8 cellular contexts compared by ENCODE assay signal in genomic region chr4:70838400-70838971, GRCh38. TPM values are rescaled to one million over a fixed set of nuclear protein-coding genes. Genes with fewer than 3 reads are reported as not detected.
A peak's percentile ranks its signal among the peaks of the same experiment; 100 is the strongest.
DNase-seq lines count a peak whose midpoint lies in the region; TF ChIP-seq lines count a peak whose summit lies in the region.

No MANE protein-coding gene starts in this region.

- H3K36me3 Mint-ChIP-seq in activated CD4-positive, alpha-beta T cell treated with anti-CD3 and anti-CD28 coated beads, Interleukin-2, amount 10 ng/mL, durations not matched to agents 24 days and 14 days (ENCODE audit: low read depth), result peaks cover 30% of the 10 kb centered on the region

- H3K9ac ChIP-seq in SU-DHL-6 (ENCODE audit: low read length), result peak overlapping the region; percentile 75

- peak overlapping the region; percentile 82 for H3K4me2 ChIP-seq in SU-DHL-6 (ENCODE audit: low read depth, low read length, poor library complexity, severe bottlenecking)

- no peaks in the 10 kb centered on the region for H3K27me3 Mint-ChIP-seq in activated CD4-positive, alpha-beta T cell treated with anti-CD3 and anti-CD28 coated beads, Interleukin-2, amount 10 ng/mL, durations not matched to agents 24 days and 14 days

- H3K4me1 Mint-ChIP-seq in activated CD4-positive, alpha-beta T cell treated with anti-CD3 and anti-CD28 coated beads, Interleukin-2, amount 10 ng/mL, durations not matched to agents 24 days and 14 days, result peaks cover 32% of the 10 kb centered on the region

- H3K9me3 ChIP-seq in SU-DHL-6 (ENCODE audit: insufficient read depth, low read length), result no peaks in the 10 kb centered on the region

- H3K4me3 ChIP-seq in SU-DHL-6 (ENCODE audit: insufficient read depth, low read length, poor library complexity, severe bottlenecking), result peak overlapping the region; percentile 72

- H3K36me3 ChIP-seq in SU-DHL-6 (ENCODE audit: low read length), result no peaks in the 10 kb centered on the region

- intact Hi-C loops in activated CD4-positive, alpha-beta T cell treated with anti-CD3 and anti-CD28 coated beads, Interleukin-2, amount 10 ng/mL, durations not matched to agents 24 days and 14 days (cut with micrococcal nuclease), result loop anchor here (5.0 kb wide), 2 partner anchors 36 to 131 kb away; no protein-coding TSS in a partner anchor

- H3K27ac ChIP-seq in SU-DHL-6 (ENCODE audit: low read depth, low read length), result peak overlapping the region; percentile 73

- no peaks in the 10 kb centered on the region for H3K9me3 Mint-ChIP-seq in activated CD4-positive, alpha-beta T cell treated with anti-CD3 and anti-CD28 coated beads, Interleukin-2, amount 10 ng/mL, durations not matched to agents 24 days and 14 days

- no peaks in the 10 kb centered on the region for H3K27me3 ChIP-seq in SU-DHL-6 (ENCODE audit: low read length)

- no peak for TF ChIP-seq CTCF in SU-DHL-6 (IDR thresholded peaks at IDR 0.05; ENCODE audit: insufficient read depth, low read length, poor library complexity, severe bottlenecking)

- peak overlapping the region; percentile 100 for H3K4me3 Mint-ChIP-seq in activated CD4-positive, alpha-beta T cell treated with anti-CD3 and anti-CD28 coated beads, Interleukin-2, amount 10 ng/mL, durations not matched to agents 24 days and 14 days

- no peaks in the 10 kb centered on the region for H4K20me1 ChIP-seq in SU-DHL-6 (ENCODE audit: low read depth, low read length)

- H3K79me2 ChIP-seq in SU-DHL-6 (ENCODE audit: insufficient read depth, low read length), result peaks cover 42% of the 10 kb centered on the region

- DNase-seq in activated CD4-positive, alpha-beta T cell treated with anti-CD3 and anti-CD28 coated beads, Interleukin-2, amount 10 ng/mL, durations not matched to agents 24 days and 14 days, result no peak
- DNase-seq in activated CD4-positive, alpha-beta T cell treated with anti-CD3 and anti-CD28 coated beads for 48 hours, result no peak
- DNase-seq in fibroblast of peridontal ligament (ENCODE audit: extremely low read depth), result peak; percentile 59
- peak; percentile 18 for DNase-seq in retina
- DNase-seq in globus pallidus (ENCODE audit: low spot score), result no peak
- no peak for DNase-seq in NCI-H2196 (lab: John Stamatoyannopoulos, UW; ENCODE audit: unreplicated experiment)
- no peak for DNase-seq in NK-92 (lab: John Stamatoyannopoulos, UW; ENCODE audit: unreplicated experiment)

- peaks cover 8% of the 10 kb centered on the region for H3F3A ChIP-seq in SU-DHL-6 (ENCODE audit: insufficient read depth)

- H3K27ac Mint-ChIP-seq in activated CD4-positive, alpha-beta T cell treated with anti-CD3 and anti-CD28 coated beads, Interleukin-2, amount 10 ng/mL, durations not matched to agents 24 days and 14 days, result peak overlapping the region; percentile 99

- no peak overlapping the region for H2AFZ ChIP-seq in SU-DHL-6 (ENCODE audit: low read depth, low read length, severe bottlenecking)

- no peaks in the 10 kb centered on the region for H3K9me2 ChIP-seq in SU-DHL-6 (replicated peaks; ENCODE audit: insufficient read depth, low read length)

RNA-seq across cellular contexts. Expression of gene GRSF1, which starts 1.2 kb away (rescaled TPM):
- 122 and 124 TPM in 2 replicates for total RNA-seq in activated CD4-positive, alpha-beta T cell treated with anti-CD3 and anti-CD28 coated beads, Interleukin-2, amount 10 ng/mL, durations not matched to agents 24 days and 14 days

Comparison
In these comparisons a context has a peak if more than half of its experiments do, and no peak if none do; other contexts are left out.
1. DNase-seq: peak in fibroblast of peridontal ligament (single experiment) and retina (single experiment); none in activated CD4-positive, alpha-beta T cell treated with anti-CD3 and anti-CD28 coated beads, Interleukin-2, amount 10 ng/mL, durations not matched to agents 24 days and 14 days (single experiment), activated CD4-positive, alpha-beta T cell treated with anti-CD3 and anti-CD28 coated beads for 48 hours (single experiment), globus pallidus (single experiment), NCI-H2196 (single experiment) and NK-92 (single experiment).